8 cellular contexts compared by ENCODE assay signal in genomic region chr1:192807221-192807967, GRCh38. TPM values are rescaled to one million over a fixed set of nuclear protein-coding genes. Genes with fewer than 3 reads are reported as not detected.
DNase-seq lines count a peak whose midpoint lies in the region; ATAC-seq and TF ChIP-seq lines count a peak whose summit lies in the region.

No MANE protein-coding gene starts in this region.

- CTCF ChIA-PET in CD4-positive, alpha-beta T cell (lab: Charles Lee) = interaction anchor here (0.8 to 4.4 kb wide), 8 partner anchors 10 to 315 kb away, joined by 3 to 22 read pairs (median 4); partner anchors contain the start of genes CDC73, RO60 and UCHL5

- peaks cover 36% of the 10 kb centered on the region for H3K4me1 Mint-ChIP-seq in CD4-positive, alpha-beta T cell (ENCODE audit: low read depth)

- no peaks in the 10 kb centered on the region for H3K36me3 ChIP-seq in parathyroid adenoma (ENCODE audit: control insufficient read depth, insufficient read depth, low read length)

- H3K4me3 ChIP-seq in epithelial cell of esophagus (ENCODE audit: low read length) = peak overlapping the region; percentile 98
- H3K4me3 ChIP-seq in parathyroid adenoma (ENCODE audit: low read depth, low read length) = no peak overlapping the region

- H2AFZ ChIP-seq in parathyroid adenoma = peak overlapping the region; percentile 90

- DNase-seq in CD4-positive, alpha-beta T cell = peak in 2 of 10 experiments; percentile 2 to 7
- peak; percentile 39 for DNase-seq in SK-MEL-5 (ENCODE audit: low read depth, low spot score)
- peak; percentile 55 for DNase-seq in epithelial cell of esophagus (ENCODE audit: low read depth)
- DNase-seq in activated CD4-positive, CD25-positive, alpha-beta regulatory T cell treated with anti-CD3 and anti-CD28 coated beads, Interleukin-2, amount 50 U/mL, for 72 hours = no peak
- DNase-seq in stimulated activated CD4-positive, alpha-beta T cell treated with anti-CD3 and anti-CD28 coated beads, Interleukin-12 subunit alpha, Interleukin-12 subunit beta, amount 100 ng/mL, for 4 hours = no peak

- H3K4me3 Mint-ChIP-seq in CD4-positive, alpha-beta T cell = peak overlapping the region; percentile 99

- peaks cover 6% of the 10 kb centered on the region for H3K4me1 ChIP-seq in parathyroid adenoma

- peak overlapping the region; percentile 8 for H3K27ac ChIP-seq in CD4-positive, alpha-beta T cell (ENCODE audit: low read depth, low read length)
- H3K27ac ChIP-seq in parathyroid adenoma = peak overlapping the region; percentile 63

- intact Hi-C loops in CD4-positive, alpha-beta T cell (cut with DNase I, micrococcal nuclease) = loop anchor here (1.0 to 10.0 kb wide), 5 partner anchors 223 to 1490 kb away; partner anchors contain the start of gene CDC73 (in 1 of the 2)

- H3K27ac Mint-ChIP-seq in CD4-positive, alpha-beta T cell = peak overlapping the region; percentile 96

- no peaks in the 10 kb centered on the region for H3K27me3 Mint-ChIP-seq in CD4-positive, alpha-beta T cell

- no peaks in the 10 kb centered on the region for H3K9me3 Mint-ChIP-seq in CD4-positive, alpha-beta T cell

- no peaks in the 10 kb centered on the region for H3K27me3 ChIP-seq in CD4-positive, alpha-beta T cell (ENCODE audit: control insufficient read depth, insufficient read depth, low read length)
- H3K27me3 ChIP-seq in parathyroid adenoma (ENCODE audit: control insufficient read depth, insufficient read depth, low read length) = no peaks in the 10 kb centered on the region

- POLR2A ChIA-PET in CD4-positive, alpha-beta T cell (lab: Charles Lee) = interaction anchor here (0.9 to 4.1 kb wide), 7 partner anchors 8 to 378 kb away, joined by 3 to 41 read pairs (median 6); partner anchors contain the start of genes CDC73, RO60 and UCHL5

- H3K36me3 Mint-ChIP-seq in CD4-positive, alpha-beta T cell (ENCODE audit: low read depth) = peaks cover 16% of the 10 kb centered on the region

- no peaks in the 10 kb centered on the region for H3K9me3 ChIP-seq in CD4-positive, alpha-beta T cell (ENCODE audit: control insufficient read depth, low read length)
- H3K9me3 ChIP-seq in parathyroid adenoma (ENCODE audit: control insufficient read depth, low read length) = no peaks in the 10 kb centered on the region

- no peak overlapping the region for H3K9ac ChIP-seq in parathyroid adenoma

- no peak for TF ChIP-seq CTCF in CD4-positive, alpha-beta T cell (IDR thresholded peaks at IDR 0.05)
- TF ChIP-seq CTCF in epithelial cell of esophagus (IDR thresholded peaks at IDR 0.05; ENCODE audit: insufficient read depth, low read depth, low read length, missing control alignments) = peak; percentile 19
- peak; percentile 18 for TF ChIP-seq CTCF in parathyroid adenoma (IDR thresholded peaks at IDR 0.05)

- peak; percentile 6 for ATAC-seq in CD4-positive, alpha-beta T cell (ENCODE audit: poor library complexity)
- ATAC-seq in GM18868 (IDR thresholded peaks at IDR 0.05; ENCODE audit: unreplicated experiment) (peak; percentile 35), HG03095 (IDR thresholded peaks at IDR 0.05; ENCODE audit: unreplicated experiment) (peak; percentile 33)

- H3K79me2 ChIP-seq in parathyroid adenoma = no peaks in the 10 kb centered on the region

- in situ Hi-C loops in SK-MEL-5 (cut with HindIII; ENCODE audit: low pct_unique_long_range_greater_than_20kb, low sequenced_read_pairs) = loop anchor here (25.0 kb wide), 2 partner anchors 105 to 205 kb away; no protein-coding TSS in a partner anchor

- no peak overlapping the region for H3K4me2 ChIP-seq in parathyroid adenoma (ENCODE audit: low read length)

RNA-seq across cellular contexts. Expression of gene RGS2, which starts 1.4 kb away (rescaled TPM):
- 100 to 1,000 TPM; 142 to 155 TPM for total RNA-seq in CD4-positive, alpha-beta T cell
- 12.4 and 12.5 TPM in 2 replicates for total RNA-seq in SK-MEL-5 (2014; rRNA removed; shearing (Covaris generic))
- polyA plus RNA-seq in SK-MEL-5 (2015; cell fraction: cytosol; rRNA removed) = 3.7 and 4.8 TPM in 2 replicates
- polyA plus RNA-seq in SK-MEL-5 (2015; cell fraction: nucleus; rRNA removed) = 4.2 and 4.6 TPM in 2 replicates

Comparison
In these comparisons a context has a peak if more than half of its experiments do, and no peak if none do; other contexts are left out.
1. DNase-seq: peak in SK-MEL-5 (single experiment) and epithelial cell of esophagus (single experiment); none in activated CD4-positive, CD25-positive, alpha-beta regulatory T cell treated with anti-CD3 and anti-CD28 coated beads, Interleukin-2, amount 50 U/mL, for 72 hours (single experiment) and stimulated activated CD4-positive, alpha-beta T cell treated with anti-CD3 and anti-CD28 coated beads, Interleukin-12 subunit alpha, Interleukin-12 subunit beta, amount 100 ng/mL, for 4 hours (single experiment).
2. RNA of gene RGS2, which starts 1.4 kb away (total RNA-seq): 142 to 155 TPM in CD4-positive, alpha-beta T cell; 12.4 to 12.5 TPM in SK-MEL-5; every median in the first group is over 10 times any median in the second.
3. Peak in every context shown above with its lines, with median percentiles within 50 percentile points of each other: ATAC-seq.